In the genomic region with DNA sequence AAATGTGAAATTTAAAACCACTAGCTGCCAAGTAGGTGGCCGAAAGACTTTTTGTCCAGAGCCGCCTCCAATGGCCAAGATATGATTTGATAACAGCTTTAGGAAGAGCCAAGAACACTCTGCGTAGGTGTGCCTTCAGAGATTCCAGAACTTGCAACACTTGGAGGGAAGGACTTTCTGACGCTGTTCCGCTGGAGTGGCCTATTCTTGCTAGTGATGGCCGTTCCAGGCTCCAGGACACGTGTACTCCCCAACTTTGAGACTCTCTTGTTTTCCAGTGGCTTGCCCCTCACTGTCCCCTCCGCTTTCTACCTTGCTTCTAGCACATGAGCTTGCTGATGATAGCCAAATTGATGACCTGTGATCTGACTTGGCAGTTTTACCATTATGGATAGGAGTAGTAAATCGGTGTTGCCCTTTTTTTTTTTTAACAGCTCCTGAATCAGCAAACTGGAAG, we compare ENCODE assay signal across 8 cellular contexts. TPM values are rescaled to one million over a fixed set of nuclear protein-coding genes. Genes with fewer than 3 reads are reported as not detected.
DNase-seq lines count a peak whose midpoint lies in the region; ATAC-seq and TF ChIP-seq lines count a peak whose summit lies in the region.

No MANE protein-coding gene starts in this region.

- H3K4me2 ChIP-seq in mesendoderm (ENCODE audit: low read length), result peak overlapping the region; percentile 58

- H3K9me3 Mint-ChIP-seq in endothelial cell (ENCODE audit: unreplicated experiment), result no peaks in the 10 kb centered on the region

- peak overlapping the region; percentile 90 for H3K4me3 Mint-ChIP-seq in endothelial cell (ENCODE audit: unreplicated experiment)

- H3K4me3 ChIP-seq in AG09309 (ENCODE audit: control insufficient read depth, low read depth, low read length) (peak overlapping the region; percentile 68), SK-N-MC (peak overlapping the region; percentile 92), mesendoderm (ENCODE audit: low read length) (peak overlapping the region; percentile 68), tibial nerve (peak overlapping the region; percentile 81 to 99 (median 93))

- H3K27ac ChIP-seq in SK-N-MC (no peak overlapping the region), mesendoderm (ENCODE audit: low read depth, low read length) (no peak overlapping the region), tibial nerve (peak overlapping the region; percentile 94 to 100 (median 100))

- no peak overlapping the region for H2BK120ac ChIP-seq in mesendoderm (ENCODE audit: low read depth, low read length)

- TF ChIP-seq POLR2A in tibial nerve (IDR thresholded peaks at IDR 0.05), result peak in 1 of 2 donors; percentile 52

- H3K36me3 ChIP-seq in SK-N-MC (ENCODE audit: insufficient read depth, low read length), result peaks cover 39% of the 10 kb centered on the region
- H3K36me3 ChIP-seq in mesendoderm (ENCODE audit: control insufficient read depth, insufficient read depth, low read length), result peaks cover 8% of the 10 kb centered on the region
- peaks cover 7 to 31% (median 14%) of the 10 kb centered on the region in 3 donors for H3K36me3 ChIP-seq in tibial nerve

- H3K9me3 ChIP-seq in SK-N-MC (ENCODE audit: low read depth, low read length), result no peaks in the 10 kb centered on the region
- no peaks in the 10 kb centered on the region for H3K9me3 ChIP-seq in tibial nerve

- WGBS in mesendoderm (ENCODE audit: extremely low coverage, insufficient coverage, low lambda C conversion rate), result no CpG with 5 or more reads among the region's 9 CpGs
- WGBS in tibial nerve, 2 donors, result 5 to 10% methylated on average over 9 of the region's 9 CpGs

- H3K23ac ChIP-seq in mesendoderm (ENCODE audit: low read length), result no peak overlapping the region

- peak overlapping the region; percentile 98 for H3K56ac ChIP-seq in mesendoderm (ENCODE audit: low read length)

- H3K9ac ChIP-seq in SK-N-MC (ENCODE audit: insufficient read length), result peak overlapping the region; percentile 89
- peak overlapping the region; percentile 98 for H3K9ac ChIP-seq in mesendoderm (ENCODE audit: low read length)

- no peak overlapping the region for H2BK5ac ChIP-seq in mesendoderm (ENCODE audit: low read length)

- no peak overlapping the region for H2AK5ac ChIP-seq in mesendoderm (ENCODE audit: low read length)

- H4K5ac ChIP-seq in mesendoderm (ENCODE audit: low read length), result no peak overlapping the region

- peaks cover 9% of the 10 kb centered on the region for H3K79me1 ChIP-seq in mesendoderm (ENCODE audit: low read length)

- peak overlapping the region; percentile 52 for H3K18ac ChIP-seq in mesendoderm (ENCODE audit: low read length)

- peaks cover 2% of the 10 kb centered on the region for H3K27me3 Mint-ChIP-seq in endothelial cell (ENCODE audit: unreplicated experiment)

- no peak for TF ChIP-seq CTCF in AG09309 (IDR thresholded peaks at IDR 0.05; ENCODE audit: control insufficient read depth, insufficient read depth, low read depth, low read length, missing control alignments)
- no peak for TF ChIP-seq CTCF in endothelial cell (IDR thresholded peaks at IDR 0.05; ENCODE audit: unreplicated experiment)
- TF ChIP-seq CTCF in tibial nerve (IDR thresholded peaks at IDR 0.05), result no peak

- no peaks in the 10 kb centered on the region for H3K27me3 ChIP-seq in mesendoderm (ENCODE audit: insufficient read depth, low read length, poor library complexity)
- H3K27me3 ChIP-seq in tibial nerve, result no peaks in the 10 kb centered on the region

- peak overlapping the region; percentile 77 for H3K27ac Mint-ChIP-seq in endothelial cell (ENCODE audit: unreplicated experiment)

- H3K4me1 Mint-ChIP-seq in endothelial cell (ENCODE audit: unreplicated experiment), result peaks cover 21% of the 10 kb centered on the region

- peaks cover 17% of the 10 kb centered on the region for H3K36me3 Mint-ChIP-seq in endothelial cell (ENCODE audit: low read depth, unreplicated experiment)

- H4K8ac ChIP-seq in mesendoderm (ENCODE audit: low read depth, low read length), result no peak overlapping the region

- H3K4me1 ChIP-seq in mesendoderm (ENCODE audit: control insufficient read depth, low read depth, low read length), result peaks cover 2% of the 10 kb centered on the region
- peaks cover 0 to 65% (median 25%) of the 10 kb centered on the region in 4 donors for H3K4me1 ChIP-seq in tibial nerve

- no peak for ATAC-seq in GM21390 (IDR thresholded peaks at IDR 0.05; ENCODE audit: unreplicated experiment)
- ATAC-seq in GM18870 (IDR thresholded peaks at IDR 0.05; ENCODE audit: unreplicated experiment), result no peak

- peak in 1 of 2 donors; percentile 83 for TF ChIP-seq EP300 in tibial nerve (IDR thresholded peaks at IDR 0.05)

- DNase-seq in AG09309 (ENCODE audit: low read depth) (peak; percentile 50), H4 (ENCODE audit: low spot score) (peak; percentile 43), SK-N-MC (ENCODE audit: low read depth, low spot score) (no peak), endothelial cell (ENCODE audit: low spot score) (peak; percentile 23), mesendoderm (peak; percentile 44), tibial nerve (ENCODE audit: low spot score in 2 of 2) (peak in 1 of 2 donors; percentile 72)

- no peak overlapping the region for H2BK15ac ChIP-seq in mesendoderm (replicated peaks; ENCODE audit: low read depth)

- peaks cover 37% of the 10 kb centered on the region for H3K79me2 ChIP-seq in mesendoderm (ENCODE audit: control insufficient read depth, insufficient read depth, low read length)

- peak overlapping the region; percentile 76 for H3K4ac ChIP-seq in mesendoderm (ENCODE audit: low read depth, low read length)

RNA-seq across cellular contexts. Expression of gene PRDX6, which starts 1.0 kb away (rescaled TPM):
- 352 and 451 TPM in 2 replicates for total RNA-seq in H4 (2014; rRNA removed; shearing (Covaris generic))
- total RNA-seq in endothelial cell (ENCODE audit: unreplicated experiment) (189 TPM), tibial nerve (100 to 1,000 TPM; 285 to 478 (median 439) TPM)
- 282 TPM for polyA plus RNA-seq in mesendoderm (2013, experiment 1 of 2)
- 283 TPM for polyA plus RNA-seq in mesendoderm (2013, experiment 2 of 2)

Comparison
In these comparisons a context has a peak if more than half of its experiments do, and no peak if none do; other contexts are left out.
1. H3K27ac ChIP-seq: peak in tibial nerve (4 of 4); none in SK-N-MC (single experiment) and mesendoderm (single experiment).
2. Peak in every context shown above with its lines, with median percentiles within 50 percentile points of each other: H3K4me3 ChIP-seq.